ENCODE assay signal across 8 cellular contexts in the genomic region with DNA sequence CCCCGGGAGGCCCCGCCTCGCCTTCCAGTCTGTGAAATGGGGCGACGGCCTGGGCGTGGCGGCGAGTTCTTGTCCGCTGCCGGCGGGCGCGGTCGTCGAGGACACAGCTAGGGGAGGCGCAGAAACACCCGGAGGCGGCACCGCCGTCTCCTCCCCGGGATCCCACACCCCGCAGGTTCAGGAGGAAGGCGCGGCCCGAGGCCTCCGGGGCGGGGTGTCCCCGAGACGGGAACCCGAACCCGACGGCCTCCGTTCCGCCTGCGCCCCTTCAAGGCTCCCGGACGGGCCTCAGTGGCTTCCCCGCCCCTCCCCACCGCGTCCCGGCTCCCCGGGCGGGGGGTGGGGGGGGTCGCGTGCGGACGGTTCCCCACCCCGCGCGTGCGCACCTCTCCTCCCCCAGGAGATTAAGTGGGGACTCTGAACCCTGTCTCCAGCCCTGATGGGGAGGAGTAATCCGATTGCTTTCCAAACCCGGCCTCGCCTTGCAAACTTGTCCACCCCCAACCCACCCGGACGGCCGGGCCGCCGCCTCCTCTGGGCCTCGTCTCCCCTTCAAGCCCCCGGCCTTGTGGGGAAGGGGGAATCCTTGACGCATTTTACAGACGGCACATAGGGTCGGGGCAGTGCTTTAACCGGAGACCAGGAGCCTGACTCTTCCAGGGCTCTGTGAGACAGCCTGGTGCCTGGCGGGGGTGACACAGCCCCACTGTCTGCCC. TPM values are rescaled to one million over a fixed set of nuclear protein-coding genes. Genes with fewer than 3 reads are reported as not detected.
DNase-seq lines count a peak whose midpoint lies in the region; ATAC-seq, FAIRE-seq and TF ChIP-seq lines count a peak whose summit lies in the region.

No MANE protein-coding gene starts in this region.

- peak overlapping the region; percentile 20 to 65 (median 54); a peak in 19 of 22 replicates for H3K9ac ChIP-seq in BLaER1 treated with 17β-estradiol and CSF1 and Interleukin-3, amounts not matched to agents 10 nM and 100 nM
- H3K9ac ChIP-seq in HUES48 (ENCODE audit: low read depth, low read length) (no peak overlapping the region), GM12878 (ENCODE audit: control insufficient read depth, insufficient read depth, low read length) (no peak overlapping the region)

- peaks cover 42 to 99% (median 93%) of the 10 kb centered on the region in 10 experiments for H3K4me1 ChIP-seq in BLaER1 treated with 17β-estradiol and CSF1 and Interleukin-3, amounts not matched to agents 10 nM and 100 nM
- H3K4me1 ChIP-seq in HUES48 (ENCODE audit: control insufficient read depth, insufficient read depth, low read length), result peaks cover 23% of the 10 kb centered on the region
- no peaks in the 10 kb centered on the region for H3K4me1 ChIP-seq in GM12878 (ENCODE audit: control insufficient read depth, insufficient read depth, low read length)

- RAD21 ChIA-PET in GM12878 (lab: Charles Lee; ENCODE audit: unreplicated experiment), result no interaction called here

- no peak overlapping the region for H2AFZ ChIP-seq in GM12878 (ENCODE audit: control insufficient read depth, low read depth, low read length)

- WGBS in GM12878 (ENCODE audit: insufficient coverage, insufficient replicate concordance, low lambda C conversion rate, missing lambda C conversion rate), result 3% methylated on average over 32 of the region's 66 CpGs

- no peak for TF ChIP-seq POLR2A in GM12878 (IDR thresholded peaks at IDR 0.05; ENCODE audit: low read depth, low read length)

- TF ChIP-seq CTCF in GM12878 (IDR thresholded peaks at IDR 0.05 in 2 of 3, conservative IDR thresholded peaks at IDR 0.05 in 1 of 3; ENCODE audit: control insufficient read depth in 2 of 3, extremely low read depth in 1 of 3, insufficient read depth in 1 of 3, low read depth in 3 of 3, low read length in 3 of 3), result no peak

- H3K9me3 Mint-ChIP-seq in memory B cell, result no peaks in the 10 kb centered on the region

- BruUV-seq in GM12878 (replicated peaks; lab: Mats Ljungman, UMichigan), result no TSS peak

- no peaks in the 10 kb centered on the region for H4K20me1 ChIP-seq in BLaER1 treated with 17β-estradiol and CSF1 and Interleukin-3, amounts not matched to agents 10 nM and 100 nM
- no peaks in the 10 kb centered on the region; the same call in 1 of the 2 replicates for H4K20me1 ChIP-seq in GM12878 (ENCODE audit: control insufficient read depth, insufficient read depth)

- H3K27me3 Mint-ChIP-seq in memory B cell, result peaks cover 22% of the 10 kb centered on the region

- SMC1A ChIA-PET in GM12878 (lab: Charles Lee; ENCODE audit: uncharacterized antibody, unreplicated experiment), result no interaction called here

- H3K9me3 ChIP-seq in BLaER1 treated with 17β-estradiol and CSF1 and Interleukin-3, amounts not matched to agents 10 nM and 100 nM (replicated peaks in 1 of 11), result no peaks in the 10 kb centered on the region; a peak in 1 of 22 replicates
- H3K9me3 ChIP-seq in HUES48 (ENCODE audit: control insufficient read depth, insufficient read depth, low read length), result no peaks in the 10 kb centered on the region
- H3K9me3 ChIP-seq in GM12878 (replicated peaks; ENCODE audit: control insufficient read depth, insufficient read depth, low read length), result no peaks in the 10 kb centered on the region; the same call in 2 of the 3 replicates

- peak overlapping the region; percentile 62 to 86 (median 77) for H3K4me2 ChIP-seq in BLaER1 treated with 17β-estradiol and CSF1 and Interleukin-3, amounts not matched to agents 10 nM and 100 nM
- H3K4me2 ChIP-seq in GM12878 (ENCODE audit: control insufficient read depth, insufficient read depth), result peak overlapping the region; percentile 42; the same call in 1 of the 2 replicates

- ATAC-seq in GM12878 (peak; percentile 68), memory B cell (ENCODE audit: low read depth) (peak; percentile 62), HG02973 (IDR thresholded peaks at IDR 0.05; ENCODE audit: unreplicated experiment) (no peak)

- H3K4me3 Mint-ChIP-seq in memory B cell, result peak overlapping the region; percentile 78

- no peak for FAIRE-seq in GM12878 (lab: Jason Lieb, UNC)

- POLR2A ChIA-PET in GM12878 (lab: Charles Lee), result no interaction called here

- no peak for DNase-seq in GM12878 (ENCODE audit: low read depth, low spot score)
- peak in 1 of 2 donors; percentile 40 for DNase-seq in memory B cell (ENCODE audit: low spot score in 2 of 2)
- DNase-seq in AG08396 (ENCODE audit: low spot score), result no peak
- DNase-seq in GM19240 (ENCODE audit: insufficient read length, low spot score), result no peak
- no peak for DNase-seq in activated gamma-delta T cell (lab: John Stamatoyannopoulos, UW)

- no peaks in the 10 kb centered on the region for H3K36me3 ChIP-seq in BLaER1 treated with 17β-estradiol and CSF1 and Interleukin-3, amounts not matched to agents 10 nM and 100 nM
- H3K36me3 ChIP-seq in HUES48 (ENCODE audit: control insufficient read depth, insufficient read depth, low read length) (no peaks in the 10 kb centered on the region), GM12878 (ENCODE audit: control insufficient read depth in 2 of 2, insufficient read depth in 2 of 2, low read length in 1 of 2) (no peaks in the 10 kb centered on the region)

- no peaks in the 10 kb centered on the region for H3K79me2 ChIP-seq in GM12878 (ENCODE audit: control insufficient read depth, insufficient read depth, low read length)

- CTCF ChIA-PET in GM12878 (lab: Yijun Ruan, JAX), result no interaction called here

- peaks cover 4% of the 10 kb centered on the region for H3K36me3 Mint-ChIP-seq in memory B cell

- H3K4me1 Mint-ChIP-seq in memory B cell, result peaks cover 21% of the 10 kb centered on the region

- TF ChIP-seq RAD21 in GM12878 (IDR thresholded peaks at IDR 0.05; ENCODE audit: insufficient read depth, low read depth, low read length), result no peak

- no peak overlapping the region for H3K27ac Mint-ChIP-seq in memory B cell

- in situ Hi-C loops in GM12878 (cut with MboI), result no loop called here

- peak overlapping the region in 10 of 11 experiments; percentile 4 to 69 (median 44); a peak in 17 of 22 replicates for H3K27ac ChIP-seq in BLaER1 treated with 17β-estradiol and CSF1 and Interleukin-3, amounts not matched to agents 10 nM and 100 nM
- H3K27ac ChIP-seq in HUES48 (ENCODE audit: low read depth, low read length) (peak overlapping the region; percentile 84), GM12878 (ENCODE audit: control insufficient read depth, insufficient read depth) (no peak overlapping the region)

- peak overlapping the region in 8 of 10 experiments; percentile 31 to 58 (median 42); a peak in 12 of 20 replicates for H3K4me3 ChIP-seq in BLaER1 treated with 17β-estradiol and CSF1 and Interleukin-3, amounts not matched to agents 10 nM and 100 nM
- H3K4me3 ChIP-seq in HUES48 (ENCODE audit: low read depth, low read length) (peak overlapping the region; percentile 41), GM12878 (no peak overlapping the region)

- no peak for TF ChIP-seq EP300 in GM12878 (IDR thresholded peaks at IDR 0.05; ENCODE audit: borderline replicate concordance in 1 of 2, control insufficient read depth in 1 of 2, low read depth in 2 of 2, low read length in 2 of 2)

- intact Hi-C loops in GM12878 (cut with micrococcal nuclease; ENCODE audit: unreplicated experiment), result no loop called here

- peaks cover 17 to 32% (median 20%) of the 10 kb centered on the region in 11 experiments for H3K27me3 ChIP-seq in BLaER1 treated with 17β-estradiol and CSF1 and Interleukin-3, amounts not matched to agents 10 nM and 100 nM
- H3K27me3 ChIP-seq in HUES48 (ENCODE audit: control insufficient read depth, insufficient read depth, low read length), result peaks cover 8% of the 10 kb centered on the region; the same call in 1 of the 2 replicates
- peaks cover 8 to 16% of the 10 kb centered on the region in 2 experiments for H3K27me3 ChIP-seq in GM12878 (replicated peaks in 1 of 2; ENCODE audit: control insufficient read depth in 2 of 2, insufficient read depth in 2 of 2, low read length in 1 of 2)

TF ChIP-seq in GM12878, 131 proteins besides CTCF, POLR2A, EP300 and RAD21 (continues in another document):
- no peak for TF ChIP-seq MYC (IDR thresholded peaks at IDR 0.05; ENCODE audit: insufficient read depth, insufficient read length, insufficient replicate concordance, low read length, severe bottlenecking)
- no peak for TF ChIP-seq TCF12 (IDR thresholded peaks at IDR 0.05; ENCODE audit: low read depth, low read length)

RNA-seq across cellular contexts. Expression of a gene that starts 35.3 kb away (rescaled TPM):
- total RNA-seq in GM12878 (2013; cell fraction: nucleolus; rRNA removed), result 1.9 and 2.2 TPM in 2 replicates
- 1.8 and 3.3 TPM in 2 replicates for total RNA-seq in GM12878 (2014; rRNA removed)
- total RNA-seq in GM12878 (2014; rRNA removed; fragmentation: Illumina TruSeq; extraction: Trizol), result 0.54 and 0.78 TPM in 2 replicates
- total RNA-seq in GM12878 (2021), result 3.6 and 4.4 TPM in 2 replicates
- polyA plus RNA-seq in GM12878 (2011; ENCODE audit: low read depth), result 0.45 TPM
- polyA plus RNA-seq in GM12878 (2011; rRNA removed), result 0.33 and 0.43 TPM in 2 replicates
- polyA plus RNA-seq in GM12878 (2011; cell fraction: cytosol; rRNA removed), result 0.58 and 1.0 TPM in 2 replicates
- 2.4 and 2.8 TPM in 2 replicates for polyA plus RNA-seq in GM12878 (2011; cell fraction: nucleus; rRNA removed)
- polyA plus RNA-seq in GM12878 (2012), result 1.4 and 2.2 TPM in 2 replicates
- 0.30 and 0.43 TPM in 2 replicates for polyA plus RNA-seq in GM12878 (2014; fragmentation: Illumina TruSeq; extraction: Trizol)
- polyA plus RNA-seq in GM12878 (2014; fragmentation: Nextera tagmentation; extraction: Ambion mirVana), result under 1 TPM; 0.03 to 0.04 TPM
- 3.2 and 3.4 TPM in 2 replicates for polyA plus RNA-seq in GM12878 (2014; rRNA removed)
- polyA plus RNA-seq in GM12878 (2016; fragmentation: Nextera tagmentation; extraction: Ambion mirVana), result under 1 TPM; 0.44 to 0.74 TPM
- 0.26 and 0.29 TPM in 2 replicates for polyA minus RNA-seq in GM12878 (2011; rRNA and poly(A)+ RNA removed)
- polyA minus RNA-seq in GM12878 (2011; cell fraction: cytosol; rRNA and poly(A)+ RNA removed), result 0.80 and 1.7 TPM in 2 replicates
- 0.36 and 0.86 TPM in 2 replicates for polyA minus RNA-seq in GM12878 (2011; cell fraction: nucleus; rRNA and poly(A)+ RNA removed)

RNA-seq across cellular contexts. Expression of a gene that starts 47.5 kb away (rescaled TPM):
- 26.6 and 29.6 TPM in 2 replicates for total RNA-seq in GM12878 (2013; cell fraction: nucleolus; rRNA removed)
- total RNA-seq in GM12878 (2014; rRNA removed) (4.1 and 4.3 TPM in 2 replicates), GM12878 (2014; rRNA removed; fragmentation: Illumina TruSeq; extraction: Trizol) (6.5 and 9.4 TPM in 2 replicates), GM12878 (2021) (10.4 and 12.2 TPM in 2 replicates)
- polyA plus RNA-seq in GM12878 (2011; ENCODE audit: low read depth), result 4.0 TPM
- polyA plus RNA-seq in GM12878 (2011; rRNA removed) (10.3 and 11.2 TPM in 2 replicates), GM12878 (2014; fragmentation: Illumina TruSeq; extraction: Trizol) (8.1 and 8.6 TPM in 2 replicates), GM12878 (2014; fragmentation: Nextera tagmentation; extraction: Ambion mirVana) (1 to 10 TPM; 1.9 to 2.2 TPM), GM12878 (2014; rRNA removed) (4.8 and 5.0 TPM in 2 replicates), GM12878 (2016; fragmentation: Nextera tagmentation; extraction: Ambion mirVana) (1 to 10 TPM; 1.6 to 1.8 TPM)
- 5.1 and 7.3 TPM in 2 replicates for polyA plus RNA-seq in GM12878 (2011; cell fraction: cytosol; rRNA removed)
- 9.4 and 13.1 TPM in 2 replicates for polyA plus RNA-seq in GM12878 (2011; cell fraction: nucleus; rRNA removed)
- 4.8 and 6.6 TPM in 2 replicates for polyA plus RNA-seq in GM12878 (2012)
- 11.4 and 11.7 TPM in 2 replicates for polyA minus RNA-seq in GM12878 (2011; rRNA and poly(A)+ RNA removed)
- 4.0 and 5.1 TPM in 2 replicates for polyA minus RNA-seq in GM12878 (2011; cell fraction: cytosol; rRNA and poly(A)+ RNA removed)
- 6.2 and 11.2 TPM in 2 replicates for polyA minus RNA-seq in GM12878 (2011; cell fraction: nucleus; rRNA and poly(A)+ RNA removed)

Comparison
In these comparisons a context has a peak if more than half of its experiments do, and no peak if none do; other contexts are left out.
1. H3K9ac ChIP-seq: peak in BLaER1 treated with 17β-estradiol and CSF1 and Interleukin-3, amounts not matched to agents 10 nM and 100 nM (11 of 11); none in HUES48 (single experiment) and GM12878 (single experiment).